8 cellular contexts compared by ENCODE assay signal in the genomic region with DNA sequence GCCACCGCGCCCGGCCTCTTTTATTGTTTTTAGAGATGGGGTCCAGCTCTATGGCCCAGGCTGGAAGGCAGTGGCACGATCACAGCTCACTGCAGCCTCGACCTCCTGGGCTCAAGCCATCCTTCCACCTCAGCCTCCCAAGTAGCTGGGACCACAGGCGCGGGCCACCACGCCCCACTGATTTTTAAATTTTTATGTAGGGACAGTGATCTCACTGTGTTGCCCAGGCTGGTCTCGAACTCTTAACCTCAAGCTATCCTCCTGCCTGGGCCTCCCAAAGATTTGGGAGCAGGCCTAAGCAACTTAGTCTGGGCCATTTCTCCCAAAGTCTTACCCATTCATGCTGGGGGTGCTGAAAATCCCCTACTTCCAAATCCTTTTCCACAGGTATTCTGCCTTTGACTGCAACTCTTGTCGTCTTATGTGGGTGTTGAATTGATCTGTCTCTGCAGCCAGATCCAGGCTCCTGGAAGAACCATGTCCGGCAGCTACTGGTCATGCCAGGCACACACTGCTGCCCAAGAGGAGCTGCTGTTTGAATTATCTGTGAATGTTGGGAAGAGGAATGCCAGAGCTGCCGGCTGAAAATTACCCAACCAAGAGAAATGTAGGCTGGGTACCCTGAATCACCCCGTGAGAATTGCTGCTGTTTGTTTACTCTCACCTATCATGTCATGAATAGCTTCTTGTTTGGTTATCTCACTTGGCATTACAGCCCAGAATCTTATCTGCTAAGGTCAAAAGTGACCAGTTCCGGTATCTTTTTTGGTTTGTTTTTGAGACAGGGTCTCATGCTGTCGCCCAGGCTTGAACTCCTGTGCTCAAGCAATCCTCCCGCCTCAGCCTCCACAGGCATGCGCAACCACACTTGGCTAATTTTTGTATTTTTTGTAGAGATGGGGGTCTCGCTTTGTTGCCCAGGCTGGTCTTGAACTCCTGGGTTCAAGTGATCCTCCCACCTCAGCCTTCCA. TPM values are rescaled to one million over a fixed set of nuclear protein-coding genes. Genes with fewer than 3 reads are reported as not detected.
DNase-seq lines count a peak whose midpoint lies in the region; ATAC-seq lines count a peak whose summit lies in the region.

No MANE protein-coding gene starts in this region.

- H3K4me3 ChIP-seq in subcutaneous abdominal adipose tissue (ENCODE audit: low read depth in 1 of 5, low read length in 5 of 5): peak overlapping the region; percentile 71 to 81 (median 78)

- no peaks in the 10 kb centered on the region for H3K9me3 Mint-ChIP-seq in T-helper 2 cell treated with Interferon-gamma antibody and Interleukin-4, amounts not matched to agents 5 μg/mL and 100 μg/mL, for 36 hours
- no peaks in the 10 kb centered on the region for H3K9me3 Mint-ChIP-seq in activated CD4-positive, alpha-beta memory T cell treated with anti-CD3 and anti-CD28 coated beads, Interleukin-2, amount 10 ng/mL, durations not matched to agents 7 days and 5 days
- no peaks in the 10 kb centered on the region for H3K9me3 Mint-ChIP-seq in immature natural killer cell

- H3K27ac ChIP-seq in subcutaneous abdominal adipose tissue (ENCODE audit: low read depth, low read length): peak overlapping the region; percentile 91

- CTCF ChIA-PET in activated CD4-positive, alpha-beta memory T cell treated with anti-CD3 and anti-CD28 coated beads, Interleukin-2, amount 10 ng/mL, durations not matched to agents 7 days and 5 days (lab: Charles Lee): interaction anchor here (0.7 to 4.4 kb wide), 4 partner anchors 10 to 130 kb away, joined by 3 to 30 read pairs (median 4); a partner anchor contains a TSS

- H3K9me3 ChIP-seq in subcutaneous abdominal adipose tissue (ENCODE audit: control insufficient read depth in 5 of 5, low read length in 5 of 5): no peaks in the 10 kb centered on the region

- in situ Hi-C loops in KBM-7 (cut with MboI; ENCODE audit: low pct_unique_long_range_greater_than_20kb, low sequenced_read_pairs): no loop called here

- H3K27ac Mint-ChIP-seq in T-helper 2 cell treated with Interferon-gamma antibody and Interleukin-4, amounts not matched to agents 5 μg/mL and 100 μg/mL, for 36 hours: peak overlapping the region; percentile 92
- peak overlapping the region; percentile 86 for H3K27ac Mint-ChIP-seq in activated CD4-positive, alpha-beta memory T cell treated with anti-CD3 and anti-CD28 coated beads, Interleukin-2, amount 10 ng/mL, durations not matched to agents 7 days and 5 days
- H3K27ac Mint-ChIP-seq in immature natural killer cell: peak overlapping the region; percentile 86 to 94 (median 88)

- peaks cover 24% of the 10 kb centered on the region for H3K36me3 Mint-ChIP-seq in T-helper 2 cell treated with Interferon-gamma antibody and Interleukin-4, amounts not matched to agents 5 μg/mL and 100 μg/mL, for 36 hours (ENCODE audit: low read depth)
- H3K36me3 Mint-ChIP-seq in activated CD4-positive, alpha-beta memory T cell treated with anti-CD3 and anti-CD28 coated beads, Interleukin-2, amount 10 ng/mL, durations not matched to agents 7 days and 5 days (ENCODE audit: low read depth): peaks cover 24% of the 10 kb centered on the region
- peaks cover 12 to 28% (median 17%) of the 10 kb centered on the region in 3 donors for H3K36me3 Mint-ChIP-seq in immature natural killer cell

- H3K4me3 Mint-ChIP-seq in T-helper 2 cell treated with Interferon-gamma antibody and Interleukin-4, amounts not matched to agents 5 μg/mL and 100 μg/mL, for 36 hours: peak overlapping the region; percentile 88
- H3K4me3 Mint-ChIP-seq in activated CD4-positive, alpha-beta memory T cell treated with anti-CD3 and anti-CD28 coated beads, Interleukin-2, amount 10 ng/mL, durations not matched to agents 7 days and 5 days: peak overlapping the region; percentile 84
- H3K4me3 Mint-ChIP-seq in immature natural killer cell: peak overlapping the region; percentile 49 to 89 (median 87)

- no peak for DNase-seq in T-helper 2 cell treated with Interferon-gamma antibody and Interleukin-4, amounts not matched to agents 5 μg/mL and 100 μg/mL, for 36 hours (ENCODE audit: low spot score)
- DNase-seq in T-helper 2 cell (no peak), immature natural killer cell (no peak), NCI-H510A (lab: John Stamatoyannopoulos, UW) (no peak), KBM-7 (no peak)
- no peak for DNase-seq in activated CD4-positive, alpha-beta memory T cell treated with anti-CD3 and anti-CD28 coated beads, Interleukin-2, amount 10 ng/mL, durations not matched to agents 7 days and 5 days

- peaks cover 0 to 4% (median 0%) of the 10 kb centered on the region in 5 donors for H3K27me3 ChIP-seq in subcutaneous abdominal adipose tissue (ENCODE audit: control insufficient read depth in 5 of 5, insufficient read depth in 4 of 5, low read length in 5 of 5)

- H3K27me3 Mint-ChIP-seq in T-helper 2 cell treated with Interferon-gamma antibody and Interleukin-4, amounts not matched to agents 5 μg/mL and 100 μg/mL, for 36 hours (ENCODE audit: low read depth): no peaks in the 10 kb centered on the region
- no peaks in the 10 kb centered on the region for H3K27me3 Mint-ChIP-seq in activated CD4-positive, alpha-beta memory T cell treated with anti-CD3 and anti-CD28 coated beads, Interleukin-2, amount 10 ng/mL, durations not matched to agents 7 days and 5 days
- H3K27me3 Mint-ChIP-seq in immature natural killer cell (ENCODE audit: low read depth in 3 of 3): peaks cover 5% of the 10 kb centered on the region in 3 donors

- peak overlapping the region in 3 of 5 donors; percentile 86 to 94 (median 89) for H3K9ac ChIP-seq in subcutaneous abdominal adipose tissue (ENCODE audit: low read length in 5 of 5)

- peaks cover 0 to 17% (median 13%) of the 10 kb centered on the region in 5 donors for H3K4me1 ChIP-seq in subcutaneous abdominal adipose tissue (ENCODE audit: control insufficient read depth in 5 of 5, insufficient read depth in 5 of 5, low read length in 5 of 5)

- peaks cover 27% of the 10 kb centered on the region for H3K4me1 Mint-ChIP-seq in T-helper 2 cell treated with Interferon-gamma antibody and Interleukin-4, amounts not matched to agents 5 μg/mL and 100 μg/mL, for 36 hours (ENCODE audit: low read depth)
- H3K4me1 Mint-ChIP-seq in activated CD4-positive, alpha-beta memory T cell treated with anti-CD3 and anti-CD28 coated beads, Interleukin-2, amount 10 ng/mL, durations not matched to agents 7 days and 5 days: peaks cover 37% of the 10 kb centered on the region
- H3K4me1 Mint-ChIP-seq in immature natural killer cell: peaks cover 7 to 11% of the 10 kb centered on the region in 2 donors

- no peak for ATAC-seq in GM18861 (IDR thresholded peaks at IDR 0.05; ENCODE audit: unreplicated experiment)

- POLR2A ChIA-PET in activated CD4-positive, alpha-beta memory T cell treated with anti-CD3 and anti-CD28 coated beads, Interleukin-2, amount 10 ng/mL, durations not matched to agents 7 days and 5 days (lab: Charles Lee): interaction anchor here (0.8 to 4.2 kb wide), 5 partner anchors 11 to 71 kb away, joined by 3 to 49 read pairs (median 3); a partner anchor contains a TSS

- H3K36me3 ChIP-seq in subcutaneous abdominal adipose tissue (ENCODE audit: control insufficient read depth in 5 of 5, insufficient read depth in 5 of 5, low read length in 5 of 5): peaks cover 7 to 35% (median 27%) of the 10 kb centered on the region in 5 donors

RNA-seq across cellular contexts. Expression of a gene that starts 1.1 kb away (rescaled TPM):
- 10 to 100 TPM; 34.2 to 35.5 TPM for total RNA-seq in activated CD4-positive, alpha-beta memory T cell treated with anti-CD3 and anti-CD28 coated beads, Interleukin-2, amount 10 ng/mL, durations not matched to agents 7 days and 5 days
- 100 to 1,000 TPM in 1 of 3 donors, 10 to 100 TPM in 2; 60.5 to 135 (median 69.4) TPM for polyA plus RNA-seq in immature natural killer cell

RNA-seq across cellular contexts. Expression of a gene that starts 11.4 kb away (rescaled TPM):
- total RNA-seq in activated CD4-positive, alpha-beta memory T cell treated with anti-CD3 and anti-CD28 coated beads, Interleukin-2, amount 10 ng/mL, durations not matched to agents 7 days and 5 days: 10 to 100 TPM; 30.0 to 31.6 TPM
- 10 to 100 TPM; 20.9 to 47.1 (median 30.8) TPM for polyA plus RNA-seq in immature natural killer cell

RNA-seq across cellular contexts. Expression of a gene that starts 27.1 kb away (rescaled TPM):
- total RNA-seq in activated CD4-positive, alpha-beta memory T cell treated with anti-CD3 and anti-CD28 coated beads, Interleukin-2, amount 10 ng/mL, durations not matched to agents 7 days and 5 days: under 1 TPM; 0.15 to 0.28 TPM
- under 1 TPM in 1 of 3 donors, not detected in 2; 0.21 TPM for polyA plus RNA-seq in immature natural killer cell

RNA-seq across cellular contexts. Expression of a gene that starts 37.0 kb away (rescaled TPM):
- under 1 TPM; 0.18 to 0.23 TPM for total RNA-seq in activated CD4-positive, alpha-beta memory T cell treated with anti-CD3 and anti-CD28 coated beads, Interleukin-2, amount 10 ng/mL, durations not matched to agents 7 days and 5 days
- polyA plus RNA-seq in immature natural killer cell: 1 to 10 TPM in 2 of 3 donors, under 1 TPM in 1; 0.83 to 5.5 (median 3.4) TPM

RNA-seq across cellular contexts. Expression of a gene that starts 58.7 kb away (rescaled TPM):
- total RNA-seq in activated CD4-positive, alpha-beta memory T cell treated with anti-CD3 and anti-CD28 coated beads, Interleukin-2, amount 10 ng/mL, durations not matched to agents 7 days and 5 days: 10 to 100 TPM; 23.4 to 26.1 TPM
- 1 to 10 TPM in 2 of 3 donors, under 1 TPM in 1; 0.97 to 3.5 (median 1.7) TPM for polyA plus RNA-seq in immature natural killer cell
